28 cellular contexts compared by ENCODE assay signal in genomic region chr15:52329150-52329549, GRCh38.
"Had no signal": no experiment of that assay in that cellular context is flagged by ENCODE, and none has a peak within 500 bp of the region (broad histone marks: within the 10 kb centered on the region; RNA-seq: fewer than 3 reads in every experiment).

No MANE protein-coding gene starts in this region.

- ATAC-seq: activated T-cell treated with anti-CD3 and anti-CD28 coated beads, Interleukin-2, amount 50 U/mL, for 4 hours; effector memory CD8-positive, alpha-beta T cell; gastrocnemius medialis; natural killer cell treated with Interleukin-12 subunit alpha and Interleukin-12 subunit beta and Interleukin-15 and Interleukin-18, amount 100 ng/mL, for 72 hours; sciatic nerve had no signal

- H3K4me3 ChIP-seq: cardiac muscle cell, gastrocnemius medialis, skin epidermis had no signal

- H3K27me3 ChIP-seq: cardiac muscle cell, gastrocnemius medialis had no signal

- DNase-seq: activated CD4-positive, alpha-beta T cell treated with anti-CD3 and anti-CD28 coated beads for 48 hours; activated CD4-positive, alpha-beta T cell treated with anti-CD3 and anti-CD28 coated beads, Interleukin-2, amount 50 U/mL, for 48 hours; activated CD8-positive, alpha-beta memory T cell treated with anti-CD3 and anti-CD28 coated beads, Interleukin-2, amount 50 U/mL, for 48 hours; activated effector memory CD4-positive, alpha-beta T cell treated with Interleukin-2 at 50 U/mL for 16 hours; activated naive CD4-positive, alpha-beta T cell treated with Interleukin-2 at 50 U/mL for 16 hours; activated T-cell treated with anti-CD3 and anti-CD28 coated beads, Interleukin-2, amount 50 U/mL, for 4 hours; anterior cingulate cortex; cortex of kidney; effector memory CD8-positive, alpha-beta T cell; erythroblast; gastrocnemius medialis; glutamatergic neuron; islet precursor cell; mesenchymal stem cell; retina; stimulated activated CD4-positive, alpha-beta T cell treated with anti-CD3 and anti-CD28 coated beads, Interleukin-12 subunit alpha, Interleukin-12 subunit beta, amount 100 ng/mL, for 4 hours; stimulated activated CD4-positive, alpha-beta T cell treated with anti-CD3 and anti-CD28 coated beads, Interleukin-4, amount 100 ng/mL, for 1 hour; T-helper 9 cell had no signal

- H3K27ac ChIP-seq: cardiac muscle cell, gastrocnemius medialis, VCaP had no signal

- FAIRE-seq: TTC549 had no signal

- H3K27ac Mint-ChIP-seq: activated naive CD8-positive, alpha-beta T cell; natural killer cell treated with Interleukin-12 subunit alpha and Interleukin-12 subunit beta and Interleukin-15 and Interleukin-18, amount 100 ng/mL, for 72 hours; progenitor cell of endocrine pancreas; stimulated activated naive CD8-positive, alpha-beta T cell treated with anti-CD3 and anti-CD28 coated beads, Interleukin-15, Interleukin-2, amounts not matched to agents 100 ng/mL and 50 ng/mL, for 24 hours had no signal

- H3K27me3 Mint-ChIP-seq: activated naive CD8-positive, alpha-beta T cell; brain; effector memory CD8-positive, alpha-beta T cell; natural killer cell treated with Interleukin-12 subunit alpha and Interleukin-12 subunit beta and Interleukin-15 and Interleukin-18, amount 100 ng/mL, for 72 hours; progenitor cell of endocrine pancreas; stimulated activated naive CD8-positive, alpha-beta T cell treated with anti-CD3 and anti-CD28 coated beads, Interleukin-15, Interleukin-2, amounts not matched to agents 100 ng/mL and 50 ng/mL, for 24 hours had no signal

- H3K4me3 Mint-ChIP-seq: activated naive CD8-positive, alpha-beta T cell; activated T-cell treated with anti-CD3 and anti-CD28 coated beads, Interleukin-2, amount 50 U/mL, for 4 hours; brain; effector memory CD8-positive, alpha-beta T cell; natural killer cell treated with Interleukin-12 subunit alpha and Interleukin-12 subunit beta and Interleukin-15 and Interleukin-18, amount 100 ng/mL, for 72 hours; stimulated activated naive CD8-positive, alpha-beta T cell treated with anti-CD3 and anti-CD28 coated beads, Interleukin-15, Interleukin-2, amounts not matched to agents 100 ng/mL and 50 ng/mL, for 24 hours had no signal

- H3K9me3 Mint-ChIP-seq: activated T-cell treated with anti-CD3 and anti-CD28 coated beads, Interleukin-2, amount 50 U/mL, for 4 hours; brain; effector memory CD8-positive, alpha-beta T cell; natural killer cell treated with Interleukin-12 subunit alpha and Interleukin-12 subunit beta and Interleukin-15 and Interleukin-18, amount 100 ng/mL, for 72 hours; stimulated activated naive CD8-positive, alpha-beta T cell treated with anti-CD3 and anti-CD28 coated beads, Interleukin-15, Interleukin-2, amounts not matched to agents 100 ng/mL and 50 ng/mL, for 24 hours had no signal

- H3K9me3 ChIP-seq: gastrocnemius medialis had no signal
